2 cellular contexts compared by ENCODE assay signal in genomic region chr16:84680843-84681629, GRCh38.
TF ChIP-seq lines count a peak whose summit lies in the region.

No MANE protein-coding gene starts in this region.

TF ChIP-seq in A549, 52 proteins besides CTCF, POLR2A, EP300 and RAD21:
- TF ChIP-seq NFE2L2 (conservative IDR thresholded peaks at IDR 0.05; ENCODE audit: low read length), result no peak
- no peak for TF ChIP-seq POLR2AphosphoS2 (conservative IDR thresholded peaks at IDR 0.05; ENCODE audit: low read length)
- peak; percentile 77 for TF ChIP-seq MAFK (IDR thresholded peaks at IDR 0.05; ENCODE audit: partially characterized antibody)

TF ChIP-seq in K562, 482 proteins besides CTCF, POLR2A, EP300 and RAD21:
- peak; percentile 85 for TF ChIP-seq ZNF316 (IDR thresholded peaks at IDR 0.05)
- TF ChIP-seq TRIM24 (IDR thresholded peaks at IDR 0.05), result no peak
- TF ChIP-seq ZNF311 (CRISPR knock-in tag; IDR thresholded peaks at IDR 0.05), result no peak
- no peak for TF ChIP-seq HNRNPL (IDR thresholded peaks at IDR 0.05; ENCODE audit: low read depth, low read length)
- TF ChIP-seq MCM2 (IDR thresholded peaks at IDR 0.05; ENCODE audit: low read depth), result no peak
- TF ChIP-seq MGA (IDR thresholded peaks at IDR 0.05), result no peak
- peak; percentile 30 for TF ChIP-seq RBM25 (IDR thresholded peaks at IDR 0.05; ENCODE audit: low read depth, low read length, severe bottlenecking)
- no peak for TF ChIP-seq CBX8 (IDR thresholded peaks at IDR 0.05; ENCODE audit: borderline replicate concordance, extremely low read depth, low read depth, low read length, poor library complexity, severe bottlenecking)
- peak; percentile 65 for TF ChIP-seq MAFG (tag; conservative IDR thresholded peaks at IDR 0.05)
- no peak for TF ChIP-seq POLR2H (tag; IDR thresholded peaks at IDR 0.05; ENCODE audit: low read depth)
- peak; percentile 62; the same call in 1 of the 2 replicates for TF ChIP-seq MAFK (IDR thresholded peaks at IDR 0.05; ENCODE audit: low read length)
- peak; percentile 65 for TF ChIP-seq C11orf30 (IDR thresholded peaks at IDR 0.05; ENCODE audit: low read depth)
- TF ChIP-seq RNF2 (IDR thresholded peaks at IDR 0.05), result no peak
- TF ChIP-seq CCAR2 (IDR thresholded peaks at IDR 0.05; ENCODE audit: low read depth, low read length), result no peak
- no peak for TF ChIP-seq ARID3A (IDR thresholded peaks at IDR 0.05; ENCODE audit: borderline replicate concordance, low read depth, low read length)
- peak; percentile 30; the same call in 1 of the 2 replicates for TF ChIP-seq MAFF (IDR thresholded peaks at IDR 0.05; ENCODE audit: low read length)
- no peak for TF ChIP-seq GTF2E2 (tag; IDR thresholded peaks at IDR 0.05)
